In the genomic region with DNA sequence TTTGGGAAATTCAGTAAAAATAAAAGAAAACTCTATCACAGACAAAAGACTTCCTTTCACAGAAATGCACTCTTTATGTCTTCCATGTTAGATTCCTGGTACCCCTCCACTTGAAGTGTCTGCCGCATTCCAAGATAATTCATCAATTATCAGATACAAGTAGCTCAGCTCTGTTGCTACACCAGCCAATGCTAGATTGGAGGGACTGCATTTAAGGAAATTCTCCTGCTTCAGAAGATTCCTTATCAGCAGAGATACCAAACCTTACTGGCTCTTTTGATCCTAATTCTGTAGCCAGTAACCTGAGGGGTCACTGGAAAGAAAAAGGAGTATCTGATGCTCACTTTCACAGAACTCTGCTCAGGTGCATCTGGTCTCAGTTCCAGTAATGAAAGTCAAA, we compare ENCODE assay signal across 16 cellular contexts.
"Had no signal": no experiment of that assay in that cellular context is flagged by ENCODE, and none has a peak within 500 bp of the region (broad histone marks: within the 10 kb centered on the region; RNA-seq: fewer than 3 reads in every experiment).

No MANE protein-coding gene starts in this region.

- ATAC-seq: gastroesophageal sphincter; left lobe of liver; naive thymus-derived CD4-positive, alpha-beta T cell; right cardiac atrium had no signal

- H3K9me3 ChIP-seq: esophagus squamous epithelium, gastroesophageal sphincter had no signal

- H3K27me3 ChIP-seq: esophagus squamous epithelium, gastroesophageal sphincter had no signal

- H3K4me3 ChIP-seq: esophagus squamous epithelium, gastroesophageal sphincter had no signal

- H3K27ac ChIP-seq: epithelial cell of prostate had no signal

- DNase-seq: effector memory CD4-positive, alpha-beta T cell; esophagus squamous epithelium; foreskin fibroblast; glutamatergic neuron; islet precursor cell; mammary epithelial cell; naive thymus-derived CD4-positive, alpha-beta T cell; nephron progenitor cell; right cardiac atrium; small intestine; stimulated activated CD4-positive, alpha-beta T cell treated with anti-CD3 and anti-CD28 coated beads, Interleukin-2, amount 100 ng/mL, for 48 hours; stimulated activated naive CD4-positive, alpha-beta T cell treated with Interleukin-2 at 50 U/mL for 16 hours; trophoblast cell had no signal
